Comparison of ENCODE assay signal across 15 cellular contexts in the genomic region with DNA sequence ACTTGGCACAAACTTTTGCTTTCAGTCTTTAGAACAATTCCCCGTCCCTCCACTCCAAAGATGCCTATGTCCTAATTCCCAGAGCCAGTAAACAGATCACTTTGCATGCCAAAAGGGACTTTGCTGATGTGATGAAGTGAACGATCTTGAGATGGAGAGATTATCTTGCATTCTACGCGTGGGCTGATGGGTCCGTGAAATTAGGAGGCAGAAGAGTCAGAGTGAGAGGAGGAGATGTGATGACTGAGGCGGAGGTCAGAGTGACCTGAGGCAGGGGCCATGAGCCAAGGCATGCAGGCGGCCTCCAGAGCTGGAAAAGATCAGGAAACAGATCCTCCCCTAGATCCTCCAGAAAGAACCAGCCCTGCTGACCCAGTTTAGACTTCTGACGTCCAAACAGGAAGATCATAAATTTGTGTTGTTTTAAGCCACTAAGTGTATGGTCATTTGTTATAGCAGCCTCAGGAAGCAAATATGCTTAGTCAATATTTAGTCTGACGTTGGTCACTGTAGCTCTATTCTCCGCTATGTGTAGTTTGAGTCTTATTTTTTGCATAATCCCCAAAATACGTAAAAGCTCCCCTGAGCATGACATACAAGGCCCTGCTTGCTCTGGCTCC.
"Had no signal": no experiment of that assay in that cellular context is flagged by ENCODE, and none has a peak within 500 bp of the region (broad histone marks: within the 10 kb centered on the region; RNA-seq: fewer than 3 reads in every experiment).

No MANE protein-coding gene starts in this region.

- ATAC-seq: heart right ventricle; naive thymus-derived CD4-positive, alpha-beta T cell had no signal

- H3K4me3 ChIP-seq: esophagus squamous epithelium, heart right ventricle, ovary, right atrium auricular region had no signal

- H3K9me3 ChIP-seq: esophagus squamous epithelium, ovary, right atrium auricular region had no signal

- H3K27ac ChIP-seq: esophagus squamous epithelium, heart right ventricle, ovary, right atrium auricular region had no signal

- DNase-seq: dermis blood vessel endothelial cell; esophagus squamous epithelium; foreskin melanocyte; heart right ventricle; hypothalamus; kidney glomerular epithelial cell; naive thymus-derived CD4-positive, alpha-beta T cell; ovary; small intestine; stimulated activated CD4-positive, alpha-beta T cell treated with anti-CD3 and anti-CD28 coated beads, Interleukin-12 subunit alpha, Interleukin-12 subunit beta, amount 100 ng/mL, for 4 hours; stimulated activated CD4-positive, alpha-beta T cell treated with anti-CD3 and anti-CD28 coated beads, Interleukin-2, amount 100 ng/mL, for 48 hours; stimulated activated naive CD4-positive, alpha-beta T cell treated with Interleukin-2 at 50 U/mL for 16 hours had no signal

- H3K27me3 ChIP-seq: esophagus squamous epithelium, ovary, right atrium auricular region had no signal

- H3K4me3 Mint-ChIP-seq: neural crest cell, type B pancreatic cell had no signal

- H3K27ac Mint-ChIP-seq: type B pancreatic cell had no signal

- H3K36me3 Mint-ChIP-seq: type B pancreatic cell had no signal

- H3K36me3 ChIP-seq: esophagus squamous epithelium, heart right ventricle, ovary, right atrium auricular region had no signal
